In the genomic region with DNA sequence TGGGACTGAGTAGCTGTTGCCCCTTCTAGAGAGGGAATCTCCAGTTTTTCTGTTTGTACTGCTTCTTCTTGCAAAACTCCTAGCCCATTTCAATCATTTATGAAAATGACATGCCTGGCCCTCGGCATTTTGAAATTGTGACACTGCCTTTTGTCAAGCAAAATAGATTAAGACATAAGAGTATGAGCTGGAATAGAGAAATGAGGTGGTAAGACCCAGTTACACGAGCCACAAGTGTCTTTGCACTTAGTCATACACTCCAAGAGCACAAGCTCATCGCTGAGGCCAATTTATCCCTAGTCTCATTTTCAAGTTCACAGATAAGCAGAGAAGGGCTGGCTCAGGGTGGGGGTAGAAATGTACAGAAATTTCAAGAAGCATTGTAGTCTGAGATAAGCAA, we compare ENCODE assay signal across 2 cellular contexts.
TF ChIP-seq lines count a peak whose summit lies in the region.

No MANE protein-coding gene starts in this region.

TF ChIP-seq in A549, 52 proteins besides CTCF, POLR2A, EP300 and RAD21 (continued from another document and continues in another):
- TF ChIP-seq, protein P1, sequence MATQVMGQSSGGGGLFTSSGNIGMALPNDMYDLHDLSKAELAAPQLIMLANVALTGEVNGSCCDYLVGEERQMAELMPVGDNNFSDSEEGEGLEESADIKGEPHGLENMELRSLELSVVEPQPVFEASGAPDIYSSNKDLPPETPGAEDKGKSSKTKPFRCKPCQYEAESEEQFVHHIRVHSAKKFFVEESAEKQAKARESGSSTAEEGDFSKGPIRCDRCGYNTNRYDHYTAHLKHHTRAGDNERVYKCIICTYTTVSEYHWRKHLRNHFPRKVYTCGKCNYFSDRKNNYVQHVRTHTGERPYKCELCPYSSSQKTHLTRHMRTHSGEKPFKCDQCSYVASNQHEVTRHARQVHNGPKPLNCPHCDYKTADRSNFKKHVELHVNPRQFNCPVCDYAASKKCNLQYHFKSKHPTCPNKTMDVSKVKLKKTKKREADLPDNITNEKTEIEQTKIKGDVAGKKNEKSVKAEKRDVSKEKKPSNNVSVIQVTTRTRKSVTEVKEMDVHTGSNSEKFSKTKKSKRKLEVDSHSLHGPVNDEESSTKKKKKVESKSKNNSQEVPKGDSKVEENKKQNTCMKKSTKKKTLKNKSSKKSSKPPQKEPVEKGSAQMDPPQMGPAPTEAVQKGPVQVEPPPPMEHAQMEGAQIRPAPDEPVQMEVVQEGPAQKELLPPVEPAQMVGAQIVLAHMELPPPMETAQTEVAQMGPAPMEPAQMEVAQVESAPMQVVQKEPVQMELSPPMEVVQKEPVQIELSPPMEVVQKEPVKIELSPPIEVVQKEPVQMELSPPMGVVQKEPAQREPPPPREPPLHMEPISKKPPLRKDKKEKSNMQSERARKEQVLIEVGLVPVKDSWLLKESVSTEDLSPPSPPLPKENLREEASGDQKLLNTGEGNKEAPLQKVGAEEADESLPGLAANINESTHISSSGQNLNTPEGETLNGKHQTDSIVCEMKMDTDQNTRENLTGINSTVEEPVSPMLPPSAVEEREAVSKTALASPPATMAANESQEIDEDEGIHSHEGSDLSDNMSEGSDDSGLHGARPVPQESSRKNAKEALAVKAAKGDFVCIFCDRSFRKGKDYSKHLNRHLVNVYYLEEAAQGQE (IDR thresholded peaks at IDR 0.05), result no peak
- TF ChIP-seq CEBPB (IDR thresholded peaks at IDR 0.05) (peak; percentile 94 to 96), TP53 (CRISPR knock-in tag; IDR thresholded peaks at IDR 0.05) (no peak), NFE2L2 (conservative IDR thresholded peaks at IDR 0.05; ENCODE audit: low read length) (no peak), RNF2 (IDR thresholded peaks at IDR 0.05; ENCODE audit: borderline replicate concordance, low read depth) (no peak), FOSL2 (IDR thresholded peaks at IDR 0.05) (peak; percentile 81), FOSL2 (CRISPR knock-in tag; IDR thresholded peaks at IDR 0.05) (peak; percentile 85), SREBF2 (IDR thresholded peaks at IDR 0.05) (no peak), ZNF302 (CRISPR knock-in tag; IDR thresholded peaks at IDR 0.05) (no peak), GATA3 (IDR thresholded peaks at IDR 0.05; ENCODE audit: borderline replicate concordance) (peak; percentile 77; the same call in 1 of the 2 replicates), EHF (CRISPR knock-in tag; IDR thresholded peaks at IDR 0.05) (no peak), CHD2 (IDR thresholded peaks at IDR 0.05; ENCODE audit: low read length, partially characterized antibody) (no peak), SMC3 (IDR thresholded peaks at IDR 0.05) (peak; percentile 46; the same call in 2 of the 3 replicates), BHLHE40 (IDR thresholded peaks at IDR 0.05; ENCODE audit: low read depth, low read length) (no peak), NPAS2 (CRISPR knock-in tag; IDR thresholded peaks at IDR 0.05; ENCODE audit: borderline replicate concordance) (no peak), ZFP36 (IDR thresholded peaks at IDR 0.05; ENCODE audit: borderline replicate concordance, partially characterized antibody) (no peak), FOXS1 (CRISPR knock-in tag; IDR thresholded peaks at IDR 0.05) (no peak), FOSB (CRISPR knock-in tag; IDR thresholded peaks at IDR 0.05) (no peak), HEYL (CRISPR knock-in tag; IDR thresholded peaks at IDR 0.05) (no peak)
- TF ChIP-seq, protein P2, sequence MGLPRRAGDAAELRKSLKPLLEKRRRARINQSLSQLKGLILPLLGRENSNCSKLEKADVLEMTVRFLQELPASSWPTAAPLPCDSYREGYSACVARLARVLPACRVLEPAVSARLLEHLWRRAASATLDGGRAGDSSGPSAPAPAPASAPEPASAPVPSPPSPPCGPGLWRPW (IDR thresholded peaks at IDR 0.05), result peak; percentile 86; the same call in 1 of the 2 replicates
- TF ChIP-seq, protein P3, sequence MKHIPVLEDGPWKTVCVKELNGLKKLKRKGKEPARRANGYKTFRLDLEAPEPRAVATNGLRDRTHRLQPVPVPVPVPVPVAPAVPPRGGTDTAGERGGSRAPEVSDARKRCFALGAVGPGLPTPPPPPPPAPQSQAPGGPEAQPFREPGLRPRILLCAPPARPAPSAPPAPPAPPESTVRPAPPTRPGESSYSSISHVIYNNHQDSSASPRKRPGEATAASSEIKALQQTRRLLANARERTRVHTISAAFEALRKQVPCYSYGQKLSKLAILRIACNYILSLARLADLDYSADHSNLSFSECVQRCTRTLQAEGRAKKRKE (CRISPR knock-in tag; IDR thresholded peaks at IDR 0.05; ENCODE audit: low read depth), result no peak
- TF ChIP-seq, protein P4, sequence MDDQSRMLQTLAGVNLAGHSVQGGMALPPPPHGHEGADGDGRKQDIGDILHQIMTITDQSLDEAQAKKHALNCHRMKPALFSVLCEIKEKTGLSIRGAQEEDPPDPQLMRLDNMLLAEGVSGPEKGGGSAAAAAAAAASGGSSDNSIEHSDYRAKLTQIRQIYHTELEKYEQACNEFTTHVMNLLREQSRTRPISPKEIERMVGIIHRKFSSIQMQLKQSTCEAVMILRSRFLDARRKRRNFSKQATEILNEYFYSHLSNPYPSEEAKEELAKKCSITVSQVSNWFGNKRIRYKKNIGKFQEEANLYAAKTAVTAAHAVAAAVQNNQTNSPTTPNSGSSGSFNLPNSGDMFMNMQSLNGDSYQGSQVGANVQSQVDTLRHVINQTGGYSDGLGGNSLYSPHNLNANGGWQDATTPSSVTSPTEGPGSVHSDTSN (IDR thresholded peaks at IDR 0.05), result no peak
- TF ChIP-seq, protein P5, sequence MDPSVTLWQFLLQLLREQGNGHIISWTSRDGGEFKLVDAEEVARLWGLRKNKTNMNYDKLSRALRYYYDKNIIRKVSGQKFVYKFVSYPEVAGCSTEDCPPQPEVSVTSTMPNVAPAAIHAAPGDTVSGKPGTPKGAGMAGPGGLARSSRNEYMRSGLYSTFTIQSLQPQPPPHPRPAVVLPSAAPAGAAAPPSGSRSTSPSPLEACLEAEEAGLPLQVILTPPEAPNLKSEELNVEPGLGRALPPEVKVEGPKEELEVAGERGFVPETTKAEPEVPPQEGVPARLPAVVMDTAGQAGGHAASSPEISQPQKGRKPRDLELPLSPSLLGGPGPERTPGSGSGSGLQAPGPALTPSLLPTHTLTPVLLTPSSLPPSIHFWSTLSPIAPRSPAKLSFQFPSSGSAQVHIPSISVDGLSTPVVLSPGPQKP (IDR thresholded peaks at IDR 0.05; ENCODE audit: low read depth, low read length), result no peak
- TF ChIP-seq, protein P6, sequence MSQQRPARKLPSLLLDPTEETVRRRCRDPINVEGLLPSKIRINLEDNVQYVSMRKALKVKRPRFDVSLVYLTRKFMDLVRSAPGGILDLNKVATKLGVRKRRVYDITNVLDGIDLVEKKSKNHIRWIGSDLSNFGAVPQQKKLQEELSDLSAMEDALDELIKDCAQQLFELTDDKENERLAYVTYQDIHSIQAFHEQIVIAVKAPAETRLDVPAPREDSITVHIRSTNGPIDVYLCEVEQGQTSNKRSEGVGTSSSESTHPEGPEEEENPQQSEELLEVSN (IDR thresholded peaks at IDR 0.05; ENCODE audit: borderline replicate concordance, low read depth), result no peak
- TF ChIP-seq, protein P7, sequence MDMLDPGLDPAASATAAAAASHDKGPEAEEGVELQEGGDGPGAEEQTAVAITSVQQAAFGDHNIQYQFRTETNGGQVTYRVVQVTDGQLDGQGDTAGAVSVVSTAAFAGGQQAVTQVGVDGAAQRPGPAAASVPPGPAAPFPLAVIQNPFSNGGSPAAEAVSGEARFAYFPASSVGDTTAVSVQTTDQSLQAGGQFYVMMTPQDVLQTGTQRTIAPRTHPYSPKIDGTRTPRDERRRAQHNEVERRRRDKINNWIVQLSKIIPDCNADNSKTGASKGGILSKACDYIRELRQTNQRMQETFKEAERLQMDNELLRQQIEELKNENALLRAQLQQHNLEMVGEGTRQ (IDR thresholded peaks at IDR 0.05), result no peak

TF ChIP-seq in HEK293, 187 proteins besides CTCF, POLR2A, EP300 and RAD21 (continued from another document):
- TF ChIP-seq, protein P8, sequence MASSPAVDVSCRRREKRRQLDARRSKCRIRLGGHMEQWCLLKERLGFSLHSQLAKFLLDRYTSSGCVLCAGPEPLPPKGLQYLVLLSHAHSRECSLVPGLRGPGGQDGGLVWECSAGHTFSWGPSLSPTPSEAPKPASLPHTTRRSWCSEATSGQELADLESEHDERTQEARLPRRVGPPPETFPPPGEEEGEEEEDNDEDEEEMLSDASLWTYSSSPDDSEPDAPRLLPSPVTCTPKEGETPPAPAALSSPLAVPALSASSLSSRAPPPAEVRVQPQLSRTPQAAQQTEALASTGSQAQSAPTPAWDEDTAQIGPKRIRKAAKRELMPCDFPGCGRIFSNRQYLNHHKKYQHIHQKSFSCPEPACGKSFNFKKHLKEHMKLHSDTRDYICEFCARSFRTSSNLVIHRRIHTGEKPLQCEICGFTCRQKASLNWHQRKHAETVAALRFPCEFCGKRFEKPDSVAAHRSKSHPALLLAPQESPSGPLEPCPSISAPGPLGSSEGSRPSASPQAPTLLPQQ (tag by site-specific recombination; IDR thresholded peaks at IDR 0.05), result no peak
- TF ChIP-seq ZNF747 (tag by site-specific recombination; IDR thresholded peaks at IDR 0.05) (no peak), ZNF274 (IDR thresholded peaks at IDR 0.05; ENCODE audit: low read length) (no peak), ZNF274 (tag by site-specific recombination; IDR thresholded peaks at IDR 0.05; ENCODE audit: borderline replicate concordance) (no peak), ZNF174 (tag by site-specific recombination; IDR thresholded peaks at IDR 0.05) (no peak)
